1 cellular context compared by ENCODE assay signal in genomic region chr2:144465723-144466122, GRCh38.
TF ChIP-seq lines count a peak whose summit lies in the region.

No MANE protein-coding gene starts in this region.

TF ChIP-seq in K562, 482 proteins besides CTCF, POLR2A, EP300 and RAD21:
- 0 out of 2 replicates have a peak, but pooled peaks have one; percentile 33 for TF ChIP-seq ZBTB33 (CRISPR knock-in tag; IDR thresholded peaks at IDR 0.05)
- no peak for TF ChIP-seq ZNF561 (CRISPR knock-in tag; conservative IDR thresholded peaks at IDR 0.05)
